ENCODE assay signal across 8 cellular contexts in genomic region chr5:128537306-128537998, GRCh38. TPM values are rescaled to one million over a fixed set of nuclear protein-coding genes. Genes with fewer than 3 reads are reported as not detected.
A peak's percentile ranks its signal among the peaks of the same experiment; 100 is the strongest.
DNase-seq lines count a peak whose midpoint lies in the region; ATAC-seq and TF ChIP-seq lines count a peak whose summit lies in the region.

No MANE protein-coding gene starts in this region.

- CTCF ChIA-PET in activated CD8-positive, alpha-beta T cell treated with anti-CD3 and anti-CD28 coated beads for 36 hours (lab: Charles Lee) = no interaction called here

- H3K9me3 Mint-ChIP-seq in activated CD8-positive, alpha-beta T cell treated with anti-CD3 and anti-CD28 coated beads for 36 hours = no peaks in the 10 kb centered on the region

- H3K27ac ChIP-seq in ACC112 (ENCODE audit: low read depth, low read length) = no peak overlapping the region

- no peak overlapping the region for H3K4me3 Mint-ChIP-seq in activated CD8-positive, alpha-beta T cell treated with anti-CD3 and anti-CD28 coated beads for 36 hours

- no peak for TF ChIP-seq CTCF in HFF-Myc (IDR thresholded peaks at IDR 0.05; ENCODE audit: low read depth, low read length, missing control alignments)
- TF ChIP-seq CTCF in activated CD8-positive, alpha-beta T cell treated with anti-CD3 and anti-CD28 coated beads for 36 hours (IDR thresholded peaks at IDR 0.05) = no peak

- no peak for DNase-seq in HFF-Myc (ENCODE audit: extremely low read depth, low read depth)
- DNase-seq in activated CD8-positive, alpha-beta T cell treated with anti-CD3 and anti-CD28 coated beads for 36 hours = peak; percentile 4
- DNase-seq in hepatic stellate cell (ENCODE audit: low spot score) = peak; percentile 28
- peak; percentile 34 for DNase-seq in skeletal muscle cell (ENCODE audit: low read depth)
- no peak for DNase-seq in NCI-H2029 treated with DMSO at 0.1 percent for 48 hours (lab: John Stamatoyannopoulos, UW)
- no peak for DNase-seq in pons (ENCODE audit: low spot score)

- POLR2A ChIA-PET in activated CD8-positive, alpha-beta T cell treated with anti-CD3 and anti-CD28 coated beads for 36 hours (lab: Charles Lee) = no interaction called here

- peaks cover 29% of the 10 kb centered on the region for H3K27me3 Mint-ChIP-seq in activated CD8-positive, alpha-beta T cell treated with anti-CD3 and anti-CD28 coated beads for 36 hours

- H2AFZ ChIP-seq in ACC112 (ENCODE audit: low read length, unreplicated experiment) = peak overlapping the region; percentile 78

- peak; percentile 10 for ATAC-seq in activated CD8-positive, alpha-beta T cell treated with anti-CD3 and anti-CD28 coated beads for 36 hours
- ATAC-seq in HG03378 (IDR thresholded peaks at IDR 0.05; ENCODE audit: unreplicated experiment) = no peak

- peaks cover 4% of the 10 kb centered on the region for H3K4me1 ChIP-seq in ACC112 (ENCODE audit: control insufficient read depth, insufficient read depth, low read length, unreplicated experiment)

- no peaks in the 10 kb centered on the region for H3K4me1 Mint-ChIP-seq in activated CD8-positive, alpha-beta T cell treated with anti-CD3 and anti-CD28 coated beads for 36 hours (ENCODE audit: low read depth)

- no peaks in the 10 kb centered on the region for H3K27me3 ChIP-seq in ACC112 (ENCODE audit: insufficient read depth, low read length)

- peaks cover 1% of the 10 kb centered on the region for H3K36me3 Mint-ChIP-seq in activated CD8-positive, alpha-beta T cell treated with anti-CD3 and anti-CD28 coated beads for 36 hours (ENCODE audit: low read depth)

- H3K79me2 ChIP-seq in ACC112 (ENCODE audit: control insufficient read depth, insufficient read depth, low read length, unreplicated experiment) = peaks cover 6% of the 10 kb centered on the region

- intact Hi-C loops in activated CD8-positive, alpha-beta T cell treated with anti-CD3 and anti-CD28 coated beads for 36 hours (cut with micrococcal nuclease) = no loop called here

- peak overlapping the region; percentile 87 for H3K4me3 ChIP-seq in ACC112 (ENCODE audit: low read depth, low read length)
- H3K4me3 ChIP-seq in HFF-Myc (replicated peaks; ENCODE audit: low read depth, low read length) = peak overlapping the region; percentile 89
- H3K4me3 ChIP-seq in skeletal muscle cell (ENCODE audit: low read depth, low read length) = peak overlapping the region; percentile 79

- H3K27ac Mint-ChIP-seq in activated CD8-positive, alpha-beta T cell treated with anti-CD3 and anti-CD28 coated beads for 36 hours = no peak overlapping the region

- H3K36me3 ChIP-seq in ACC112 (ENCODE audit: insufficient read depth, low read length) = peaks cover 3% of the 10 kb centered on the region; the same call in 1 of the 2 replicates

RNA-seq across cellular contexts. Expression of gene FBN2, which starts 0.6 kb away (rescaled TPM):
- not detected for total RNA-seq in activated CD8-positive, alpha-beta T cell treated with anti-CD3 and anti-CD28 coated beads for 36 hours

Comparison
In these comparisons a context has a peak if more than half of its experiments do, and no peak if none do; other contexts are left out.
1. DNase-seq: peak in activated CD8-positive, alpha-beta T cell treated with anti-CD3 and anti-CD28 coated beads for 36 hours (single experiment), hepatic stellate cell (single experiment) and skeletal muscle cell (single experiment); none in HFF-Myc (single experiment), NCI-H2029 treated with DMSO at 0.1 percent for 48 hours (single experiment) and pons (single experiment).
2. Peak in every context shown above with its lines, with median percentiles within 50 percentile points of each other: H3K4me3 ChIP-seq.